In the genomic region with DNA sequence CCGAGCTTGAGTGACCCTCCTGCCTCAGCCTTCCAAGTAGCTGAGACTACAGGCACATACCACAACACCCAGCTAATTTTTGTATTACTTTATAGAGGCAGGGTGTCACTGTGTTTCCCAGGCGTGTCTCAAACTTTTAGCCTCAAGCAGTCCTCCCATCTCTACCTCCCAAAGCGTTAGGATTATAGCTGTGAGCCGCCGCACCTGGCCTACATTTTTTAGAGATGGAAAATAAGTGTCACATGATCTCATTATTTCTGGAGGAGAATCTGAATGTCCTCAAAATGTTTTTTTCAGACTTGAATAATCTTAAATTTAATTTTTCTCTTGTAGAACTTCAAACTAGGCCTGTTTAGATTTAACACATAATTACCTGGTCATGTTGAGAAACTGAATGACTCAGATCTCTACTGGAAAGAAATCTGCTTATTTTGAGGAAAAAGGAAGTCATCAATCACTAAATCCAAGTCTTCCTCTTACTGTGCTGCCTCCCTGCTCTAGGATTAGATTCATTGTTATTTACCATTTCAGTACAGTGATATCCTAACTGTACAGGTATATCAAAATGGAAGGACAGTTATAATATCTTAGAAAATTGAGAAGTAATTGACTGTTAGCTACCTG, we compare ENCODE assay signal across 3 cellular contexts.
TF ChIP-seq lines count a peak whose summit lies in the region.

No MANE protein-coding gene starts in this region.

TF ChIP-seq in K562, 482 proteins besides CTCF, POLR2A, EP300 and RAD21:
- TF ChIP-seq EZH2 (IDR thresholded peaks at IDR 0.05; ENCODE audit: borderline replicate concordance, low read depth, low read length) (no peak), MEIS2 (IDR thresholded peaks at IDR 0.05; ENCODE audit: partially characterized antibody) (peak; percentile 23), MYNN (IDR thresholded peaks at IDR 0.05) (no peak), MYNN (CRISPR knock-in tag; IDR thresholded peaks at IDR 0.05) (no peak)
- TF ChIP-seq, protein P1, sequence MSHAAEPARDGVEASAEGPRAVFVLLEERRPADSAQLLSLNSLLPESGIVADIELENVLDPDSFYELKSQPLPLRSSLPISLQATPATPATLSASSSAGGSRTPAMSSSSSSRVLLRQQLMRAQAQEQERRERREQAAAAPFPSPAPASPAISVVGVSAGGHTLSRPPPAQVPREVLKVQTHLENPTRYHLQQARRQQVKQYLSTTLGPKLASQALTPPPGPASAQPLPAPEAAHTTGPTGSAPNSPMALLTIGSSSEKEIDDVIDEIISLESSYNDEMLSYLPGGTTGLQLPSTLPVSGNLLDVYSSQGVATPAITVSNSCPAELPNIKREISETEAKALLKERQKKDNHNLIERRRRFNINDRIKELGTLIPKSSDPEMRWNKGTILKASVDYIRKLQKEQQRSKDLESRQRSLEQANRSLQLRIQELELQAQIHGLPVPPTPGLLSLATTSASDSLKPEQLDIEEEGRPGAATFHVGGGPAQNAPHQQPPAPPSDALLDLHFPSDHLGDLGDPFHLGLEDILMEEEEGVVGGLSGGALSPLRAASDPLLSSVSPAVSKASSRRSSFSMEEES (CRISPR knock-in tag; IDR thresholded peaks at IDR 0.05): peak; percentile 67

TF ChIP-seq in HepG2, 621 proteins besides CTCF, POLR2A, EP300 and RAD21:
- TF ChIP-seq POLR2G (IDR thresholded peaks at IDR 0.05; ENCODE audit: low read depth, low read length) (peak; percentile 52), MBD4 (IDR thresholded peaks at IDR 0.05; ENCODE audit: borderline replicate concordance, low read length) (peak; percentile 56; the same call in 1 of the 2 replicates), TFAP4 (IDR thresholded peaks at IDR 0.05; ENCODE audit: borderline replicate concordance, low read depth) (no peak), SNAI1 (CRISPR knock-in tag; IDR thresholded peaks at IDR 0.05; ENCODE audit: borderline replicate concordance) (no peak), RBM22 (optimal IDR thresholded peaks at IDR 0.05; ENCODE audit: low read length) (peak; percentile 84), ZNF878 (CRISPR knock-in tag; IDR thresholded peaks at IDR 0.05) (no peak)

TF ChIP-seq in SK-N-SH, 30 proteins besides CTCF, POLR2A, EP300 and RAD21:
- TF ChIP-seq RCOR1 (IDR thresholded peaks at IDR 0.05; ENCODE audit: low read length) (no peak), JUND (IDR thresholded peaks at IDR 0.05) (no peak), POLR2AphosphoS5 (IDR thresholded peaks at IDR 0.05; ENCODE audit: low read depth, low read length) (no peak), FOXM1 (IDR thresholded peaks at IDR 0.05; ENCODE audit: low read depth) (no peak), REST (IDR thresholded peaks at IDR 0.05; ENCODE audit: low read depth, low read length) (no peak), SIN3A (IDR thresholded peaks at IDR 0.05; ENCODE audit: borderline replicate concordance, low read depth, low read length) (no peak), USF2 (IDR thresholded peaks at IDR 0.05; ENCODE audit: borderline replicate concordance, low read depth, low read length) (no peak), EZH2phosphoT487 (IDR thresholded peaks at IDR 0.05; ENCODE audit: borderline replicate concordance, low read depth) (no peak), YY1 (IDR thresholded peaks at IDR 0.05; ENCODE audit: low read depth) (no peak), FOSL2 (IDR thresholded peaks at IDR 0.05; ENCODE audit: borderline replicate concordance, low read depth) (no peak), ZBTB33 (IDR thresholded peaks at IDR 0.05; ENCODE audit: borderline replicate concordance, low read depth) (no peak), NFIC (IDR thresholded peaks at IDR 0.05; ENCODE audit: borderline replicate concordance) (no peak), GATA2 (CRISPR knock-in tag; IDR thresholded peaks at IDR 0.05) (no peak), TAF1 (IDR thresholded peaks at IDR 0.05; ENCODE audit: borderline replicate concordance, low read depth, low read length) (no peak), CHD2 (IDR thresholded peaks at IDR 0.05; ENCODE audit: low read length, partially characterized antibody) (no peak)
